ENCODE assay signal across 7 cellular contexts in genomic region chr5:31824886-31825774, GRCh38.
DNase-seq lines count a peak whose midpoint lies in the region; ATAC-seq, FAIRE-seq and TF ChIP-seq lines count a peak whose summit lies in the region.

No MANE protein-coding gene starts in this region.

- H3K9me3 ChIP-seq in NT2/D1 (ENCODE audit: insufficient read depth, low read length) (peaks cover 12% of the 10 kb centered on the region), pancreas (no peaks in the 10 kb centered on the region)

- DNase-seq in GM06990 (ENCODE audit: extremely low read depth, insufficient read length), result peak; percentile 4
- DNase-seq in HPDE6-E6E7 (ENCODE audit: extremely low spot score), result peak; percentile 49
- DNase-seq in NT2/D1 (ENCODE audit: low read depth, low spot score), result peak; percentile 35
- DNase-seq in activated T-cell treated with anti-CD3 and anti-CD28 coated beads, Interleukin-2, amount 50 U/mL, for 72 hours, result peak; percentile 40
- DNase-seq in frontal cortex (ENCODE audit: low spot score in 2 of 2), result peak in 1 of 2 donors; percentile 40
- DNase-seq in pancreas, result peak in 3 of 6 donors; percentile 15 to 55 (median 16)

- H3K4me3 ChIP-seq in GM06990 (replicated peaks; ENCODE audit: low read depth, low read length) (no peak overlapping the region), NT2/D1 (ENCODE audit: insufficient read length, low read depth) (no peak overlapping the region), pancreas (no peak overlapping the region)

- intact Hi-C loops in pancreas (cut with DNase I), result loop anchor here in 1 of 3 donors (10.0 kb wide), 1 partner anchor 250 kb away; no protein-coding TSS in a partner anchor

- peak; percentile 73 to 75 for ATAC-seq in activated T-cell treated with anti-CD3 and anti-CD28 coated beads, Interleukin-2, amount 50 U/mL, for 72 hours (replicated peaks in 1 of 2)
- ATAC-seq in pancreas, result peak; percentile 55 to 94 (median 88)
- ATAC-seq in HG03135 (IDR thresholded peaks at IDR 0.05; ENCODE audit: unreplicated experiment), result no peak

- peak; percentile 59 for TF ChIP-seq CTCF in GM06990 (IDR thresholded peaks at IDR 0.05; ENCODE audit: insufficient read depth, low read length, poor library complexity, severe bottlenecking)
- TF ChIP-seq CTCF in pancreas (IDR thresholded peaks at IDR 0.05), result peak; percentile 14 to 49 (median 45)

- H3K4me3 Mint-ChIP-seq in activated T-cell treated with anti-CD3 and anti-CD28 coated beads, Interleukin-2, amount 50 U/mL, for 72 hours, result peak overlapping the region in 1 of 2 donors; percentile 27

- peaks cover 12% of the 10 kb centered on the region for H3K27me3 Mint-ChIP-seq in activated T-cell treated with anti-CD3 and anti-CD28 coated beads, Interleukin-2, amount 50 U/mL, for 72 hours (ENCODE audit: low read depth)

- no peaks in the 10 kb centered on the region for H3K4me1 ChIP-seq in NT2/D1 (ENCODE audit: insufficient read depth, insufficient read length)
- no peaks in the 10 kb centered on the region for H3K4me1 ChIP-seq in pancreas

- H3K27me3 ChIP-seq in GM06990 (replicated peaks; ENCODE audit: control insufficient read depth, insufficient read depth, low read length), result no peaks in the 10 kb centered on the region
- no peaks in the 10 kb centered on the region for H3K27me3 ChIP-seq in NT2/D1 (ENCODE audit: insufficient read depth, insufficient read length)
- H3K27me3 ChIP-seq in pancreas, result no peaks in the 10 kb centered on the region

- no peak overlapping the region for H3K9ac ChIP-seq in NT2/D1 (ENCODE audit: insufficient read length, low read depth)

- H3K27ac ChIP-seq in pancreas, result no peak overlapping the region

- no peak overlapping the region for H3K27ac Mint-ChIP-seq in activated T-cell treated with anti-CD3 and anti-CD28 coated beads, Interleukin-2, amount 50 U/mL, for 72 hours

- WGBS in pancreas, 2 donors, result 25 to 35% methylated on average over 11 of the region's 11 CpGs

- no peaks in the 10 kb centered on the region for H3K36me3 ChIP-seq in GM06990 (ENCODE audit: control insufficient read depth, insufficient read depth, low read length)
- no peaks in the 10 kb centered on the region for H3K36me3 ChIP-seq in NT2/D1 (ENCODE audit: insufficient read depth, insufficient read length, low read length)
- no peaks in the 10 kb centered on the region for H3K36me3 ChIP-seq in pancreas

- FAIRE-seq in frontal cortex (lab: Jason Lieb, UNC) (peak; percentile 15), pancreas (lab: Jason Lieb, UNC) (no peak)

- no peaks in the 10 kb centered on the region for H3K36me3 Mint-ChIP-seq in activated T-cell treated with anti-CD3 and anti-CD28 coated beads, Interleukin-2, amount 50 U/mL, for 72 hours (ENCODE audit: insufficient read depth in 2 of 2)

- peaks cover 0 to 2% of the 10 kb centered on the region in 2 donors for H3K9me3 Mint-ChIP-seq in activated T-cell treated with anti-CD3 and anti-CD28 coated beads, Interleukin-2, amount 50 U/mL, for 72 hours

- no peaks in the 10 kb centered on the region for H3K4me1 Mint-ChIP-seq in activated T-cell treated with anti-CD3 and anti-CD28 coated beads, Interleukin-2, amount 50 U/mL, for 72 hours (ENCODE audit: low read depth)
